10 cellular contexts compared by ENCODE assay signal in genomic region chr16:29686740-29687327, GRCh38. TPM values are rescaled to one million over a fixed set of nuclear protein-coding genes. Genes with fewer than 3 reads are reported as not detected.
DNase-seq lines count a peak whose midpoint lies in the region; ATAC-seq and TF ChIP-seq lines count a peak whose summit lies in the region.
"Had no signal": no experiment of that assay in that cellular context is flagged by ENCODE, and none has a peak within 500 bp of the region (broad histone marks: within the 10 kb centered on the region; RNA-seq: fewer than 3 reads in every experiment).

No MANE protein-coding gene starts in this region.

- CTCF ChIA-PET in activated CD8-positive, alpha-beta T cell treated with anti-CD3 and anti-CD28 coated beads for 36 hours (lab: Charles Lee), result interaction anchor here (1.7 to 3.2 kb wide), 2 partner anchors 14 to 162 kb away, joined by 5 to 20 read pairs; no protein-coding TSS in a partner anchor

- TF ChIP-seq CTCF in GM10266 (IDR thresholded peaks at IDR 0.05; ENCODE audit: control insufficient read depth, insufficient read depth, low read depth, missing control alignments) (no peak), neural crest cell (conservative IDR thresholded peaks at IDR 0.05) (no peak)
- TF ChIP-seq CTCF in activated CD8-positive, alpha-beta T cell treated with anti-CD3 and anti-CD28 coated beads for 36 hours (IDR thresholded peaks at IDR 0.05), result no peak

- DNase-seq in GM10266 (ENCODE audit: extremely low spot score) (peak; percentile 13), Kasumi-1 (lab: John Stamatoyannopoulos, UW) (peak; percentile 60 to 62), neural crest cell (ENCODE audit: low read depth, low spot score) (no peak), NCI-H345 treated with DMSO at 0.1 percent for 48 hours (lab: John Stamatoyannopoulos, UW; ENCODE audit: unreplicated experiment) (no peak), NCI-H2227 (lab: John Stamatoyannopoulos, UW; ENCODE audit: unreplicated experiment) (no peak), NCI-H510A (lab: John Stamatoyannopoulos, UW) (no peak)
- no peak for DNase-seq in activated CD8-positive, alpha-beta T cell treated with anti-CD3 and anti-CD28 coated beads for 36 hours
- DNase-seq: colonic mucosa, NCI-H510A treated with DMSO at 0.1 percent for 48 hours had no signal

- H3K4me3 Mint-ChIP-seq in activated CD8-positive, alpha-beta T cell treated with anti-CD3 and anti-CD28 coated beads for 36 hours, result no peak overlapping the region
- H3K4me3 Mint-ChIP-seq in neural crest cell, result no peak overlapping the region
- H3K4me3 Mint-ChIP-seq: natural killer cell treated with Interleukin-12 subunit alpha and Interleukin-12 subunit beta and Interleukin-15 and Interleukin-18, amount 100 ng/mL, for 72 hours had no signal

- H3K27ac Mint-ChIP-seq in activated CD8-positive, alpha-beta T cell treated with anti-CD3 and anti-CD28 coated beads for 36 hours, result peak overlapping the region; percentile 42
- H3K27ac Mint-ChIP-seq in neural crest cell (ENCODE audit: unreplicated experiment), result peak overlapping the region; percentile 43

- POLR2A ChIA-PET in activated CD8-positive, alpha-beta T cell treated with anti-CD3 and anti-CD28 coated beads for 36 hours (lab: Charles Lee), result interaction anchor here (1.1 kb wide), 1 partner anchor 11 kb away, joined by 3 read pairs; no protein-coding TSS in a partner anchor

- ATAC-seq in activated CD8-positive, alpha-beta T cell treated with anti-CD3 and anti-CD28 coated beads for 36 hours, result no peak
- ATAC-seq: natural killer cell treated with Interleukin-12 subunit alpha and Interleukin-12 subunit beta and Interleukin-15 and Interleukin-18, amount 100 ng/mL, for 72 hours had no signal

- H3K27me3 Mint-ChIP-seq in activated CD8-positive, alpha-beta T cell treated with anti-CD3 and anti-CD28 coated beads for 36 hours, result no peaks in the 10 kb centered on the region
- no peaks in the 10 kb centered on the region for H3K27me3 Mint-ChIP-seq in neural crest cell (ENCODE audit: low read depth)
- H3K27me3 Mint-ChIP-seq: natural killer cell treated with Interleukin-12 subunit alpha and Interleukin-12 subunit beta and Interleukin-15 and Interleukin-18, amount 100 ng/mL, for 72 hours had no signal

- H3K9me3 Mint-ChIP-seq in activated CD8-positive, alpha-beta T cell treated with anti-CD3 and anti-CD28 coated beads for 36 hours, result no peaks in the 10 kb centered on the region
- no peaks in the 10 kb centered on the region for H3K9me3 Mint-ChIP-seq in neural crest cell
- H3K9me3 Mint-ChIP-seq: natural killer cell treated with Interleukin-12 subunit alpha and Interleukin-12 subunit beta and Interleukin-15 and Interleukin-18, amount 100 ng/mL, for 72 hours had no signal

- H3K4me1 Mint-ChIP-seq in activated CD8-positive, alpha-beta T cell treated with anti-CD3 and anti-CD28 coated beads for 36 hours (ENCODE audit: low read depth), result peaks cover 16% of the 10 kb centered on the region
- peaks cover 18% of the 10 kb centered on the region for H3K4me1 Mint-ChIP-seq in neural crest cell

- peaks cover 2% of the 10 kb centered on the region for H3K36me3 Mint-ChIP-seq in activated CD8-positive, alpha-beta T cell treated with anti-CD3 and anti-CD28 coated beads for 36 hours (ENCODE audit: low read depth)
- peaks cover 21% of the 10 kb centered on the region for H3K36me3 Mint-ChIP-seq in neural crest cell (ENCODE audit: low read depth)
- H3K36me3 Mint-ChIP-seq: natural killer cell treated with Interleukin-12 subunit alpha and Interleukin-12 subunit beta and Interleukin-15 and Interleukin-18, amount 100 ng/mL, for 72 hours had no signal

- intact Hi-C loops in activated CD8-positive, alpha-beta T cell treated with anti-CD3 and anti-CD28 coated beads for 36 hours (cut with micrococcal nuclease), result no loop called here

RNA-seq across cellular contexts. Expression of gene QPRT, which starts 7.9 kb away (rescaled TPM):
- 10 to 100 TPM in 1 of 2 experiments, 1 to 10 TPM in 1; 9.3 to 11.7 TPM for total RNA-seq in activated CD8-positive, alpha-beta T cell treated with anti-CD3 and anti-CD28 coated beads for 36 hours
- 77.3 and 79.5 TPM in 2 replicates for total RNA-seq in neural crest cell

RNA-seq across cellular contexts. Expression of gene SPN, which starts 23.8 kb away (rescaled TPM):
- total RNA-seq in activated CD8-positive, alpha-beta T cell treated with anti-CD3 and anti-CD28 coated beads for 36 hours, result 100 to 1,000 TPM; 110 to 119 TPM
- 0.07 and 0.16 TPM in 2 replicates for total RNA-seq in neural crest cell

RNA-seq across cellular contexts. Expression of gene C16orf54, which starts 59.0 kb away (rescaled TPM):
- total RNA-seq in activated CD8-positive, alpha-beta T cell treated with anti-CD3 and anti-CD28 coated beads for 36 hours, result 10 to 100 TPM; 22.2 to 22.4 TPM
- total RNA-seq in neural crest cell, result not detected in 2 replicates

Comparison
In these comparisons a context has a peak if more than half of its experiments do, and no peak if none do; other contexts are left out.
1. DNase-seq: peak in GM10266 (single experiment) and Kasumi-1 (2 of 2); none in activated CD8-positive, alpha-beta T cell treated with anti-CD3 and anti-CD28 coated beads for 36 hours (single experiment), neural crest cell (single experiment), NCI-H345 treated with DMSO at 0.1 percent for 48 hours (single experiment), NCI-H2227 (single experiment) and NCI-H510A (single experiment).
2. RNA of gene SPN, which starts 23.8 kb away (total RNA-seq): 110 to 119 TPM in activated CD8-positive, alpha-beta T cell treated with anti-CD3 and anti-CD28 coated beads for 36 hours; 0.07 to 0.16 TPM in neural crest cell; every median in the first group is over 10 times any median in the second.
3. RNA of gene C16orf54, which starts 59.0 kb away (total RNA-seq): 22.2 to 22.4 TPM in activated CD8-positive, alpha-beta T cell treated with anti-CD3 and anti-CD28 coated beads for 36 hours; not detected in neural crest cell; every median in the first group is over 10 times any median in the second.